Comparison of ENCODE assay signal across 21 cellular contexts in the genomic region with DNA sequence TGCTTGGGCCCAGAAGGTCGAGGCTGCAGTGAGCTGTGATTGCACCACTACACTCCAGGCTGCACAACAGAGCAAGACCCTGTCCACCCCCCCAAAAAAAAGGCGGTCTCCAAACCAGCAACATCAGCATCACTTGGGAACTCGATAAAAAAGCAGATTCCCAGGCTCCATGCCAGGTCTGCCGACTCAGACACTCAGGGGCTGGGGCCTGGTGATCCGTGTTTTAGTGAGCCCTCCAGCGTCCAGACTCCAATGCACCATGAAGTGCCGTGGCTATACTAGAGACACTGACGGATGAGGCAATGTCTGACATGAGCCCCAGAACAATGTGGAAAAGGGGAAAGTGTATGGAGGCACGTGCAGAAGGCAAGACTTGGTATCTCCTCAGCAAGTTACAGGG.
"Had no signal": no experiment of that assay in that cellular context is flagged by ENCODE, and none has a peak within 500 bp of the region (broad histone marks: within the 10 kb centered on the region; RNA-seq: fewer than 3 reads in every experiment).

No MANE protein-coding gene starts in this region.

- H3K27ac ChIP-seq: hepatocyte, neural progenitor cell, pancreas, prostate gland had no signal

- DNase-seq: esophagus squamous epithelium; foreskin fibroblast; glutamatergic neuron; kidney; left cardiac atrium; left ventricle myocardium superior; mesenchymal stem cell; midbrain; nucleus accumbens; pancreas; stimulated activated naive CD4-positive, alpha-beta T cell; stomach had no signal

- FAIRE-seq: colon, kidney, pancreas, urothelium cell line had no signal

- H3K4me1 ChIP-seq: prostate gland had no signal

- H3K27me3 ChIP-seq: esophagus squamous epithelium, gastroesophageal sphincter, hepatocyte, pancreas, stomach had no signal

- H3K9ac ChIP-seq: neural progenitor cell had no signal

- ATAC-seq: gastroesophageal sphincter; left ventricle myocardium superior; natural killer cell treated with Interleukin-12 subunit alpha and Interleukin-12 subunit beta and Interleukin-15 and Interleukin-18, amount 100 ng/mL, for 72 hours; pancreas had no signal

- H3K36me3 ChIP-seq: esophagus squamous epithelium, gastroesophageal sphincter, neural progenitor cell, pancreas, prostate gland, stomach had no signal

- H2AFZ ChIP-seq: hepatocyte, neural progenitor cell had no signal

- H3K4me2 ChIP-seq: hepatocyte had no signal

- H3K4me3 ChIP-seq: esophagus squamous epithelium, gastroesophageal sphincter, hepatocyte, lung, neural progenitor cell, pancreas, prostate gland, skin epidermis, stomach had no signal

- H3K9me3 ChIP-seq: esophagus squamous epithelium, gastroesophageal sphincter, pancreas, prostate gland, stomach had no signal
